Comparison of ENCODE assay signal across 16 cellular contexts in genomic region chr2:101720732-101721131, GRCh38. TPM values are rescaled to one million over a fixed set of nuclear protein-coding genes. Genes with fewer than 3 reads are reported as not detected.
DNase-seq lines count a peak whose midpoint lies in the region; ATAC-seq, FAIRE-seq and TF ChIP-seq lines count a peak whose summit lies in the region.
"Had no signal": no experiment of that assay in that cellular context is flagged by ENCODE, and none has a peak within 500 bp of the region (broad histone marks: within the 10 kb centered on the region; RNA-seq: fewer than 3 reads in every experiment).

No MANE protein-coding gene starts in this region.

- no peak for TF ChIP-seq RAD21 in HepG2 (CRISPR knock-in tag; IDR thresholded peaks at IDR 0.05)

- peaks cover 7 to 29% of the 10 kb centered on the region in 2 experiments for H3K36me3 ChIP-seq in HepG2 (replicated peaks in 1 of 2; ENCODE audit: control insufficient read depth in 1 of 2, insufficient read depth in 2 of 2, low read length in 2 of 2)
- no peaks in the 10 kb centered on the region for H3K36me3 ChIP-seq in right lobe of liver
- H3K36me3 ChIP-seq in MG63: peaks cover 11% of the 10 kb centered on the region
- H3K36me3 ChIP-seq: adrenal gland, HAP-1 had no signal

- no peaks in the 10 kb centered on the region for H3K36me3 Mint-ChIP-seq in T-helper 17 cell (ENCODE audit: low read depth)

- no peaks in the 10 kb centered on the region for H3K9me3 ChIP-seq in HepG2 (ENCODE audit: low read length)
- no peaks in the 10 kb centered on the region for H3K9me3 ChIP-seq in right lobe of liver
- H3K9me3 ChIP-seq in T-helper 17 cell (ENCODE audit: control insufficient read depth, low read length, poor library complexity, severe bottlenecking): no peaks in the 10 kb centered on the region
- H3K9me3 ChIP-seq in MG63: peaks cover 5% of the 10 kb centered on the region
- H3K9me3 ChIP-seq: adrenal gland, HAP-1 had no signal

- H2AFZ ChIP-seq in HepG2 (ENCODE audit: low read length): no peak overlapping the region

- no peak for TF ChIP-seq CTCF in HepG2 (CRISPR knock-in tag; IDR thresholded peaks at IDR 0.05)
- no peak for TF ChIP-seq CTCF in right lobe of liver (IDR thresholded peaks at IDR 0.05)

- peaks cover 75% of the 10 kb centered on the region for H3K4me1 Mint-ChIP-seq in T-helper 17 cell
- H3K4me1 Mint-ChIP-seq in stimulated activated naive CD8-positive, alpha-beta T cell treated with anti-CD3 and anti-CD28 coated beads, Interleukin-15, amount 100 ng/mL, for 72 hours: peaks cover 97% of the 10 kb centered on the region

- no peak for TF ChIP-seq EP300 in HepG2 (IDR thresholded peaks at IDR 0.05; ENCODE audit: low read depth in 2 of 2, low read length in 2 of 2)
- TF ChIP-seq EP300 in HepG2 (CRISPR knock-in tag; IDR thresholded peaks at IDR 0.05; ENCODE audit: borderline replicate concordance): no peak

- no peak overlapping the region for H3K9ac ChIP-seq in HepG2 (ENCODE audit: insufficient read depth, low read depth, low read length)

- no peak overlapping the region for H3K4me3 ChIP-seq in HepG2 (replicated peaks in 1 of 3; ENCODE audit: insufficient read depth in 1 of 3, low read depth in 2 of 3, low read length in 3 of 3)
- H3K4me3 ChIP-seq in right lobe of liver: no peak overlapping the region
- no peak overlapping the region for H3K4me3 ChIP-seq in MG63
- H3K4me3 ChIP-seq: adrenal gland, HAP-1 had no signal

- no peak overlapping the region for H3K4me3 Mint-ChIP-seq in T-helper 17 cell
- peak overlapping the region; percentile 1 to 64 for H3K4me3 Mint-ChIP-seq in stimulated activated naive CD8-positive, alpha-beta T cell treated with anti-CD3 and anti-CD28 coated beads, Interleukin-15, amount 100 ng/mL, for 72 hours
- H3K4me3 Mint-ChIP-seq: activated CD8-positive, alpha-beta memory T cell treated with anti-CD3 and anti-CD28 coated beads, Interleukin-2, amount 10 ng/mL, durations not matched to agents 7 days and 5 days had no signal

- no peak for FAIRE-seq in HepG2 (lab: Jason Lieb, UNC)
- FAIRE-seq: islet of Langerhans, urothelium cell line had no signal

- no peaks in the 10 kb centered on the region for H3K27me3 Mint-ChIP-seq in T-helper 17 cell
- no peaks in the 10 kb centered on the region for H3K27me3 Mint-ChIP-seq in stimulated activated naive CD8-positive, alpha-beta T cell treated with anti-CD3 and anti-CD28 coated beads, Interleukin-15, amount 100 ng/mL, for 72 hours
- H3K27me3 Mint-ChIP-seq: activated CD8-positive, alpha-beta memory T cell treated with anti-CD3 and anti-CD28 coated beads, Interleukin-2, amount 10 ng/mL, durations not matched to agents 7 days and 5 days had no signal

- no peak overlapping the region for H3K4me2 ChIP-seq in HepG2 (ENCODE audit: low read depth, low read length)

- H3K9me3 Mint-ChIP-seq in stimulated activated naive CD8-positive, alpha-beta T cell treated with anti-CD3 and anti-CD28 coated beads, Interleukin-15, amount 100 ng/mL, for 72 hours: peaks cover 7 to 8% of the 10 kb centered on the region in 2 donors

- in situ Hi-C loops in HepG2 (cut with HindIII; ENCODE audit: extremely low pct_ligation_motif_present, low pct_unique_long_range_greater_than_20kb): no loop called here

- WGBS in HepG2 (ENCODE audit: low lambda C conversion rate): 95% methylated on average over 1 of the region's 1 CpG
- 100% methylated on average over 1 of the region's 1 CpG for WGBS in right lobe of liver (ENCODE audit: insufficient coverage, low coverage, low lambda C conversion rate, missing lambda C conversion rate)

- no peak overlapping the region for H3K27ac ChIP-seq in HepG2 (ENCODE audit: extremely low read length, insufficient read depth, low read length)
- H3K27ac ChIP-seq in right lobe of liver: no peak overlapping the region
- H3K27ac ChIP-seq: adrenal gland had no signal

- H3K4me1 ChIP-seq in HepG2 (ENCODE audit: insufficient read depth, low read length): peaks cover 89% of the 10 kb centered on the region
- no peaks in the 10 kb centered on the region for H3K4me1 ChIP-seq in right lobe of liver
- H3K4me1 ChIP-seq: adrenal gland had no signal

- no peak for ATAC-seq in HepG2
- no peak for ATAC-seq in right lobe of liver
- ATAC-seq in T-helper 17 cell: no peak
- ATAC-seq in stimulated activated naive CD8-positive, alpha-beta T cell treated with anti-CD3 and anti-CD28 coated beads, Interleukin-15, amount 100 ng/mL, for 72 hours: no peak
- no peak for ATAC-seq in GM18519 (IDR thresholded peaks at IDR 0.05; ENCODE audit: low FRiP score, unreplicated experiment)
- ATAC-seq: activated CD8-positive, alpha-beta memory T cell treated with anti-CD3 and anti-CD28 coated beads, Interleukin-2, amount 10 ng/mL, durations not matched to agents 7 days and 5 days had no signal

- H3K27me3 ChIP-seq in HepG2 (ENCODE audit: control insufficient read depth in 1 of 2, insufficient read depth in 2 of 2, low read length in 2 of 2): no peaks in the 10 kb centered on the region
- H3K27me3 ChIP-seq in right lobe of liver: no peaks in the 10 kb centered on the region
- no peaks in the 10 kb centered on the region for H3K27me3 ChIP-seq in MG63
- H3K27me3 ChIP-seq: adrenal gland had no signal

- peak overlapping the region; percentile 99 for H3K27ac Mint-ChIP-seq in T-helper 17 cell
- peak overlapping the region; percentile 71 to 98 for H3K27ac Mint-ChIP-seq in stimulated activated naive CD8-positive, alpha-beta T cell treated with anti-CD3 and anti-CD28 coated beads, Interleukin-15, amount 100 ng/mL, for 72 hours
- H3K27ac Mint-ChIP-seq: activated CD8-positive, alpha-beta memory T cell treated with anti-CD3 and anti-CD28 coated beads, Interleukin-2, amount 10 ng/mL, durations not matched to agents 7 days and 5 days had no signal

- peaks cover 92% of the 10 kb centered on the region for H4K20me1 ChIP-seq in HepG2 (ENCODE audit: insufficient read depth, low read length)

- no peak for TF ChIP-seq POLR2A in HepG2 (IDR thresholded peaks at IDR 0.05; ENCODE audit: insufficient read depth in 1 of 2, low read depth in 2 of 2, low read length in 2 of 2)
- TF ChIP-seq POLR2A in right lobe of liver (IDR thresholded peaks at IDR 0.05): no peak

- BruUV-seq in HepG2 (replicated peaks; lab: Mats Ljungman, UMichigan): TSS peak; percentile 8

- H3K79me2 ChIP-seq in HepG2 (ENCODE audit: insufficient read depth, low read length): peaks cover 97% of the 10 kb centered on the region

- no peak for DNase-seq in HepG2 (ENCODE audit: low spot score)
- DNase-seq in right lobe of liver: no peak
- no peak for DNase-seq in T-helper 17 cell
- peak; percentile 61 for DNase-seq in fibroblast of peridontal ligament (ENCODE audit: extremely low read depth)
- no peak for DNase-seq in stimulated activated naive CD8-positive, alpha-beta T cell treated with anti-CD3 and anti-CD28 coated beads, Interleukin-15, amount 100 ng/mL, for 72 hours
- no peak for DNase-seq in DMS53 (lab: John Stamatoyannopoulos, UW)
- DNase-seq in MG63: no peak
- DNase-seq: activated CD8-positive, alpha-beta memory T cell treated with anti-CD3 and anti-CD28 coated beads, Interleukin-2, amount 10 ng/mL, durations not matched to agents 7 days and 5 days; adrenal gland; cerebellar nuclear complex; NCI-H1092 treated with DMSO at 0.1 percent for 48 hours; SHP77 treated with DMSO at 0.1 percent for 48 hours had no signal

- CTCF ChIA-PET in HepG2 (lab: Yijun Ruan, JAX; ENCODE audit: low intra/inter-chr PET ratio, low total read pairs): no interaction called here

- POLR2A ChIA-PET in HepG2 (lab: Yijun Ruan, JAX): interaction anchor here (1.6 kb wide), 1 partner anchor 23 kb away, joined by 3 read pairs; the partner anchor contains the start of gene MAP4K4

- intact Hi-C loops in HepG2 (cut with micrococcal nuclease; ENCODE audit: unreplicated experiment): no loop called here
- intact Hi-C loops in right lobe of liver (cut with DNase I): no loop called here

TF ChIP-seq in HepG2, 621 proteins besides CTCF, POLR2A, EP300 and RAD21 (continues in another document):
- TF ChIP-seq ARNTL (CRISPR knock-in tag; IDR thresholded peaks at IDR 0.05): no peak

RNA-seq across cellular contexts. Expression of gene MAP4K4, which starts 23.2 kb away (rescaled TPM):
- 264 and 301 TPM in 2 replicates for total RNA-seq in HepG2 (2016; rRNA removed; fragmentation: Illumina TruSeq; extraction: Trizol)
- total RNA-seq in HepG2 (2016; cell fraction: cytosol; rRNA removed; fragmentation: Illumina TruSeq; extraction: Trizol; ENCODE audit: low read depth): 62.1 and 62.9 TPM in 2 replicates
- 264 and 269 TPM in 2 replicates for total RNA-seq in HepG2 (2016; cell fraction: insoluble cytoplasmic fraction; rRNA removed; fragmentation: Illumina TruSeq; extraction: Trizol)
- 200 and 238 TPM in 2 replicates for total RNA-seq in HepG2 (2016; cell fraction: membrane; rRNA removed; fragmentation: Illumina TruSeq; extraction: Trizol)
- total RNA-seq in HepG2 (2016; cell fraction: nucleus; rRNA removed; fragmentation: Illumina TruSeq; extraction: Trizol): 292 and 308 TPM in 2 replicates
- 101 and 105 TPM in 2 replicates for polyA plus RNA-seq in HepG2 (2011; rRNA removed)
- 67.0 and 72.8 TPM in 2 replicates for polyA plus RNA-seq in HepG2 (2011; cell fraction: cytosol; rRNA removed)
- polyA plus RNA-seq in HepG2 (2011; cell fraction: nucleus; rRNA removed): 261 and 287 TPM in 2 replicates
- polyA plus RNA-seq in HepG2 (2012): 138 and 155 TPM in 2 replicates
- 48.8 and 52.9 TPM in 2 replicates for polyA plus RNA-seq in HepG2 (2016; cell fraction: cytosol; fragmentation: Illumina TruSeq; extraction: Trizol; ENCODE audit: low read depth)
- polyA plus RNA-seq in HepG2 (2016; cell fraction: insoluble cytoplasmic fraction; fragmentation: Illumina TruSeq; extraction: Trizol; ENCODE audit: low read depth): 269 and 298 TPM in 2 replicates
- polyA plus RNA-seq in HepG2 (2016; cell fraction: membrane; fragmentation: Illumina TruSeq; extraction: Trizol; ENCODE audit: low read depth): 137 and 163 TPM in 2 replicates
- 298 and 312 TPM in 2 replicates for polyA plus RNA-seq in HepG2 (2016; cell fraction: nucleus; fragmentation: Illumina TruSeq; extraction: Trizol; ENCODE audit: insufficient read depth, low read depth)
- 84.0 and 279 TPM in 2 replicates for polyA minus RNA-seq in HepG2 (2011; rRNA and poly(A)+ RNA removed; ENCODE audit: low replicate concordance)
- 99.4 and 99.7 TPM in 2 replicates for polyA minus RNA-seq in HepG2 (2011; cell fraction: cytosol; rRNA and poly(A)+ RNA removed)
- 680 and 703 TPM in 2 replicates for polyA minus RNA-seq in HepG2 (2011; cell fraction: nucleus; rRNA and poly(A)+ RNA removed)
- total RNA-seq in right lobe of liver: 10 to 100 TPM; 29.8 to 36.5 (median 31.1) TPM
- 100 to 1,000 TPM in 1 of 2 donors, 10 to 100 TPM in 1; 98.1 to 102 TPM for total RNA-seq in T-helper 17 cell
- total RNA-seq in MG63 (2014; rRNA removed; shearing (Covaris generic); ENCODE audit: low replicate concordance): 64.6 and 76.9 TPM in 2 replicates
